ENCODE assay signal across 9 cellular contexts in the genomic region with DNA sequence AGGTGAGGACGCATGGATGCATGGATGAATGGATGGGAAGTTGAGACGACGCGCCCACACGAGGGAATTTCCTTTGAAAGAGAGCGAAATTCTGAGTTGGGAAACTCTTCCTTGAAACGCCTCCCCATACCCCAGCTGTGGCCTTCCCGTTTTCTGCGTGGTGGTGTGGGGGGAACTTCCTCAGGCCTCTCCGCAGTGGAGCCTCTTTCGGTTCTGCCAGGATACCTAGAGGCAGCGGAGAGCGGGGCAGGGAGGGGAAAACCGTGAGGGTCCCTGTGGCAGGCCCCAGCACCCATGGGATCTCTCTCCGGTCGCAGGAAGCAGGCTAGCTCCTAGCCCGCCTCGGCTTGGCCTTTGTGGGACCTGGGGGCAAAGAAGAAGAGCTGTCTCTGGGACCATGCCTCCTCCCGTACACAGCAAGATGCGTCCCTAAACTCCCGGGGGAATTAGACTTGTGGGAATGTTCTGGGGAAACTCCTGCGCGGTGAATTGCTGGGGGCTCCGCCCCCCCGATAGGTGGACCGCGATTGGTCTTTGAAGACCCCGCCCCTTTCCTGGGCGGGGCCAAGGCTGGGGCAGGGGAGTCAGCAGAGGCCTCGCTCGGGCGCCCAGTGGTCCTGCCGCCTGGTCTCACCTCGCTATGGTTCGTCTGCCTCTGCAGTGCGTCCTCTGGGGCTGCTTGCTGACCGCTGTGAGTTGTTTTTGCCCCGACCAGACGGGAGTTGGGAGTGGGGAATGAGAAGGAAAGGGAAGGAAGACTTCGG. TPM values are rescaled to one million over a fixed set of nuclear protein-coding genes. Genes with fewer than 3 reads are reported as not detected.
DNase-seq lines count a peak whose midpoint lies in the region; ATAC-seq, FAIRE-seq and TF ChIP-seq lines count a peak whose summit lies in the region.
"Had no signal": no experiment of that assay in that cellular context is flagged by ENCODE, and none has a peak within 500 bp of the region (broad histone marks: within the 10 kb centered on the region; RNA-seq: fewer than 3 reads in every experiment).

A gene (plus strand): TSS at position 611 of the 764 bp plus-strand sequence. CDS start 30 bp downstream, at position 641.

- H2AFZ ChIP-seq in keratinocyte (ENCODE audit: control insufficient read depth, low read length), result peak within 1 kb of the TSS; percentile 90

- H4K20me1 ChIP-seq in keratinocyte (ENCODE audit: control insufficient read depth, extremely low read depth, insufficient read depth, low read length), result no peaks in the 10 kb centered on the region

- CTCF ChIA-PET in Calu3 (lab: Charles Lee), result interaction anchor here (1.0 kb wide), 1 partner anchor 95 kb away, joined by 5 read pairs; no protein-coding TSS in a partner anchor

- H3K9me3 Mint-ChIP-seq in Calu3 (ENCODE audit: low read depth, unreplicated experiment), result no peaks in the 10 kb centered on the region

- BruUV-seq in Calu3 (replicated peaks; lab: Mats Ljungman, UMichigan), result no TSS peak

- DNase-seq in Calu3 (peak; percentile 83), keratinocyte (ENCODE audit: low read depth, low spot score) (peak; percentile 33), NCI-H1105 (lab: John Stamatoyannopoulos, UW) (no peak)
- peak; percentile 57 for DNase-seq in central memory CD4-positive, alpha-beta T cell
- peak; percentile 40 to 63 for DNase-seq in stimulated activated CD4-positive, alpha-beta T cell treated with anti-CD3 and anti-CD28 coated beads, Interleukin-15, amount 100 ng/mL, for 1 hour (ENCODE audit: low read depth in 1 of 2, low spot score in 1 of 2)

- intact Hi-C loops in Calu3 (cut with micrococcal nuclease; ENCODE audit: unreplicated experiment), result no loop called here

- no peak within 1 kb of the TSS for H3K27ac Mint-ChIP-seq in Calu3 (ENCODE audit: unreplicated experiment)

- H3K36me3 Mint-ChIP-seq in Calu3 (ENCODE audit: insufficient read depth, unreplicated experiment), result peaks cover 7% of the 10 kb centered on the region

- dilution Hi-C loops in keratinocyte (cut with MboI; ENCODE audit: extremely low pct_ligation_motif_present, low sequenced_read_pairs), result no loop called here

- TF ChIP-seq CTCF in Calu3 (IDR thresholded peaks at IDR 0.05; ENCODE audit: unreplicated experiment) (no peak), keratinocyte (optimal IDR thresholded peaks at IDR 0.05 in 1 of 3, IDR thresholded peaks at IDR 0.05 in 1 of 3, conservative IDR thresholded peaks at IDR 0.05 in 1 of 3; ENCODE audit: extremely low read depth in 1 of 3, insufficient read depth in 2 of 3, low read length in 3 of 3) (no peak)

- peak; percentile 74 for ATAC-seq in GM21390 (IDR thresholded peaks at IDR 0.05; ENCODE audit: unreplicated experiment)
- ATAC-seq in activated CD4-positive, CD25-positive, alpha-beta regulatory T cell treated with anti-CD3 and anti-CD28 coated beads, Interleukin-2, amount 50 U/mL, for 24 hours, result peak; percentile 80 to 81

- peak within 1 kb of the TSS; percentile 94 for H3K4me2 ChIP-seq in keratinocyte (ENCODE audit: control insufficient read depth, extremely low read depth, insufficient read depth, low read depth, low read length)

- H3K4me1 Mint-ChIP-seq in Calu3 (ENCODE audit: low read depth, unreplicated experiment), result peaks cover 8% of the 10 kb centered on the region

- H3K36me3 ChIP-seq in HUES64 (ENCODE audit: insufficient read depth, low read length) (peaks cover 8% of the 10 kb centered on the region; the same call in 1 of the 2 replicates), keratinocyte (ENCODE audit: control insufficient read depth in 2 of 2, extremely low read depth in 1 of 2, insufficient read depth in 2 of 2, low read length in 2 of 2) (peaks cover 0 to under 1% of the 10 kb centered on the region in 2 experiments)

- peaks cover 59% of the 10 kb centered on the region for H3K27me3 Mint-ChIP-seq in Calu3 (ENCODE audit: unreplicated experiment)

- H3K9me3 ChIP-seq in HUES64 (ENCODE audit: insufficient read depth, low read depth, low read length), result no peaks in the 10 kb centered on the region
- no peaks in the 10 kb centered on the region for H3K9me3 ChIP-seq in keratinocyte (ENCODE audit: control insufficient read depth, low read depth, low read length)

- H3K4me3 ChIP-seq in HUES64 (ENCODE audit: low read length) (peak within 1 kb of the TSS; percentile 67), keratinocyte (ENCODE audit: control insufficient read depth in 2 of 3, extremely low read depth in 1 of 3, insufficient read depth in 2 of 3, low read depth in 1 of 3, low read length in 3 of 3) (peak within 1 kb of the TSS; percentile 39 to 71 (median 68))

- 62% methylated on average over 40 of the region's 40 CpGs for WGBS in HUES64

- FAIRE-seq in keratinocyte (lab: Jason Lieb, UNC), result no peak

- no peaks in the 10 kb centered on the region for H3K4me1 ChIP-seq in HUES64 (ENCODE audit: insufficient read depth, low read length)
- H3K4me1 ChIP-seq in keratinocyte (ENCODE audit: control insufficient read depth, extremely low read depth, insufficient read depth, low read length), result peaks cover 10% of the 10 kb centered on the region

- no peaks in the 10 kb centered on the region for H3K79me2 ChIP-seq in keratinocyte (ENCODE audit: control insufficient read depth, insufficient read depth, low read length)

- H3K27ac ChIP-seq in HUES64 (ENCODE audit: low read depth, low read length) (no peak within 1 kb of the TSS), keratinocyte (ENCODE audit: control insufficient read depth, insufficient read depth, low read length) (peak within 1 kb of the TSS; percentile 27)
- H3K27ac ChIP-seq: VCaP had no signal

- peak within 1 kb of the TSS; percentile 76 for H3K4me3 Mint-ChIP-seq in Calu3 (ENCODE audit: low read depth, unreplicated experiment)

- peaks cover 35% of the 10 kb centered on the region for H3K27me3 ChIP-seq in HUES64 (ENCODE audit: insufficient read depth, low read length)
- peaks cover 5% of the 10 kb centered on the region for H3K27me3 ChIP-seq in keratinocyte (ENCODE audit: control insufficient read depth, extremely low read depth, insufficient read depth, low read length)

- peaks cover 2% of the 10 kb centered on the region for H3K9me1 ChIP-seq in keratinocyte (ENCODE audit: control insufficient read depth, extremely low read depth, insufficient read depth, low read length)

- H3K9ac ChIP-seq in HUES64 (ENCODE audit: low read depth, low read length), result no peak within 1 kb of the TSS
- peak within 1 kb of the TSS; percentile 71 for H3K9ac ChIP-seq in keratinocyte (ENCODE audit: control insufficient read depth, extremely low read depth, insufficient read depth, low read length)

RNA-seq across cellular contexts. Expression of the gene that starts here (rescaled TPM):
- 13.3 and 13.6 TPM in 2 replicates for total RNA-seq in Calu3 (2022)
- polyA plus RNA-seq in HUES64 (2013, experiment 1 of 2), result 5.3 TPM
- polyA plus RNA-seq in HUES64 (2013, experiment 2 of 2), result 7.9 TPM
- 13.4 to 16.7 TPM (median 16.4 TPM) in 3 replicates for polyA plus RNA-seq in keratinocyte
- polyA plus RNA-seq in keratinocyte (2011; ENCODE audit: low read depth), result 0.70 TPM
- polyA plus RNA-seq in keratinocyte (2011; cell fraction: cytosol; rRNA removed), result 9.9 and 13.2 TPM in 2 replicates
- 16.9 and 23.9 TPM in 2 replicates for polyA plus RNA-seq in keratinocyte (2011; cell fraction: nucleus; rRNA removed)
- 5.0 and 11.8 TPM in 2 replicates for polyA plus RNA-seq in keratinocyte (2012; ENCODE audit: low replicate concordance)
- polyA minus RNA-seq in keratinocyte, result 7.6 to 12.4 TPM (median 8.6 TPM) in 3 replicates
- polyA minus RNA-seq in keratinocyte (2011; cell fraction: cytosol; rRNA and poly(A)+ RNA removed), result 15.3 TPM
- polyA minus RNA-seq in keratinocyte (2011; cell fraction: nucleus; rRNA and poly(A)+ RNA removed), result 4.2 and 5.7 TPM in 2 replicates
